17 cellular contexts compared by ENCODE assay signal in the genomic region with DNA sequence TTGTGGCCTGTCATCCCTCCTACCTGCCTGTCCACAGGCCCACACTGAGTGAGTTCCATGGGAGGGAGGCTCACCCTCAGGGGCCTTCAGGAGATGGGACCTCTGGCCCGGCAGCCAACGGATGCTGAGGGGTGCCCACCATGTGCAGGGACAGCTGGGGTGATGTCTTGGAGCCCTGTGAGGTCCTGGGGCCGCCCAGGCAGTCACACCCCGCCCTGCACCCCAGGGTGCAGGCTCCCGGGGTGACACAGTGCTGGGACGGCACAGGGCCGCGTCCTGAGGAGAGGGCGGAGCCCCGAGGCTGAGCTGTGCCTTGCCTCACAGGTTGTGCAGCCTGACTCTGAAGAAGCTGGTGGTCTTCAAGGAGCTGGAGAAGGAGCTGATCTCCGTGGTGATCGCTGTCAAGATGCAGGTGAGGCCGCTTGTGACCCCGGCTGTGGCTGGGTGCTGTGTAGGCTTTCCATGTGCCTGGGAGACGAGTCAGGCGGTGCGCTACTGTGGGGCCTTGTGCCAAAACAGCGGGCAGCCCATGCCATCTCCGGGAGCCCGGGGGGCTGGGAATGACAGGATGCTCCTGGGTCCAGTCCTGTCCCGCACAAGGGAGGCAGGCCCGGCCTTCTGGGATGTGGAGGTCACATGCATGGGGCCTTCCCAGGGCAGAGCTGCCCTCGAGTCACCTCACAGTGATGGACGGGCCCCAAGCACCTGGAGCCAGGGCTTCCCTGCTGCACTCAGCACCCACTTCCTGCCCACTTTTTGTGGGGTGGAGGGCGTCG. TPM values are rescaled to one million over a fixed set of nuclear protein-coding genes. Genes with fewer than 3 reads are reported as not detected.
DNase-seq lines count a peak whose midpoint lies in the region; ATAC-seq and TF ChIP-seq lines count a peak whose summit lies in the region.
"Had no signal": no experiment of that assay in that cellular context is flagged by ENCODE, and none has a peak within 500 bp of the region (broad histone marks: within the 10 kb centered on the region; RNA-seq: fewer than 3 reads in every experiment).

No MANE protein-coding gene starts in this region.

- TF ChIP-seq CTCF in DND-41 (IDR thresholded peaks at IDR 0.05; ENCODE audit: borderline replicate concordance, extremely low read depth, low read length, poor library complexity, severe bottlenecking) (no peak), RWPE1 (conservative IDR thresholded peaks at IDR 0.05; ENCODE audit: low read depth) (no peak), GM10266 (IDR thresholded peaks at IDR 0.05; ENCODE audit: control insufficient read depth, insufficient read depth, low read depth, missing control alignments) (no peak), osteoblast (IDR thresholded peaks at IDR 0.05; ENCODE audit: extremely low read depth, low read depth, low read length) (no peak)

- H4K20me1 ChIP-seq in DND-41 (ENCODE audit: insufficient read depth, low read length) (peaks cover 36% of the 10 kb centered on the region), osteoblast (ENCODE audit: insufficient read depth, low read length) (peaks cover 20% of the 10 kb centered on the region)

- ATAC-seq in DND-41 (ENCODE audit: insufficient read depth, low read depth) = peak; percentile 31; the same call in 2 of the 3 replicates
- peak; percentile 64 for ATAC-seq in esophagus mucosa
- no peak for ATAC-seq in activated CD8-positive, alpha-beta T cell treated with anti-CD3 and anti-CD28 coated beads, Interleukin-2, amount 10 ng/mL, durations not matched to agents 7 days and 5 days

- H3K4me3 ChIP-seq in DND-41 (ENCODE audit: low read depth in 1 of 2, low read length in 2 of 2) = no peak overlapping the region
- H3K4me3 ChIP-seq in osteoblast (ENCODE audit: insufficient read depth, low read length) = no peak overlapping the region

- H3K27ac ChIP-seq in DND-41 (ENCODE audit: low read length) = no peak overlapping the region
- H3K27ac ChIP-seq in RWPE1 = peak overlapping the region; percentile 6; the same call in 1 of the 2 replicates
- H3K27ac ChIP-seq in substantia nigra (ENCODE audit: low read depth, low read length, poor library complexity, severe bottlenecking) = peak overlapping the region; percentile 63
- no peak overlapping the region for H3K27ac ChIP-seq in osteoblast (ENCODE audit: low read depth, low read length)
- H3K27ac ChIP-seq: C4-2B had no signal

- peaks cover 3% of the 10 kb centered on the region for H3K36me3 Mint-ChIP-seq in activated CD8-positive, alpha-beta T cell treated with anti-CD3 and anti-CD28 coated beads, Interleukin-2, amount 10 ng/mL, durations not matched to agents 7 days and 5 days (ENCODE audit: low read depth)

- no peak overlapping the region for H3K4me2 ChIP-seq in DND-41 (ENCODE audit: insufficient read depth, low read length)
- no peak overlapping the region for H3K4me2 ChIP-seq in osteoblast (ENCODE audit: insufficient read depth, low read length)

- no peak overlapping the region for H3K4me3 Mint-ChIP-seq in activated CD8-positive, alpha-beta T cell treated with anti-CD3 and anti-CD28 coated beads, Interleukin-2, amount 10 ng/mL, durations not matched to agents 7 days and 5 days
- H3K4me3 Mint-ChIP-seq: B cell; CD4-positive, alpha-beta T cell had no signal

- POLR2A ChIA-PET in RWPE1 (lab: Yijun Ruan, JAX; ENCODE audit: low non-redundant PET) = no interaction called here
- POLR2A ChIA-PET in activated CD8-positive, alpha-beta T cell treated with anti-CD3 and anti-CD28 coated beads, Interleukin-2, amount 10 ng/mL, durations not matched to agents 7 days and 5 days (lab: Charles Lee) = no interaction called here

- H3K9me3 Mint-ChIP-seq in activated CD8-positive, alpha-beta T cell treated with anti-CD3 and anti-CD28 coated beads, Interleukin-2, amount 10 ng/mL, durations not matched to agents 7 days and 5 days (ENCODE audit: insufficient read depth) = no peaks in the 10 kb centered on the region
- H3K9me3 Mint-ChIP-seq: CD4-positive, alpha-beta T cell had no signal

- H3K9me3 ChIP-seq in DND-41 (ENCODE audit: insufficient read depth, low read length, severe bottlenecking) (no peaks in the 10 kb centered on the region), osteoblast (ENCODE audit: low read depth, low read length) (no peaks in the 10 kb centered on the region)
- H3K9me3 ChIP-seq: Caco-2 had no signal

- H3K27me3 ChIP-seq in DND-41 (ENCODE audit: insufficient read depth, low read length, poor library complexity) (no peaks in the 10 kb centered on the region), osteoblast (ENCODE audit: insufficient read depth, low read length) (no peaks in the 10 kb centered on the region)

- H3K27me3 Mint-ChIP-seq in activated CD8-positive, alpha-beta T cell treated with anti-CD3 and anti-CD28 coated beads, Interleukin-2, amount 10 ng/mL, durations not matched to agents 7 days and 5 days (ENCODE audit: low read depth) = no peaks in the 10 kb centered on the region
- H3K27me3 Mint-ChIP-seq: B cell; CD4-positive, alpha-beta T cell had no signal

- H3K9ac ChIP-seq in DND-41 (ENCODE audit: low read depth, low read length) = no peak overlapping the region

- H3K4me1 ChIP-seq in DND-41 (ENCODE audit: insufficient read depth, low read length) (no peaks in the 10 kb centered on the region), osteoblast (ENCODE audit: insufficient read depth, low read length) (peaks cover 2% of the 10 kb centered on the region)
- H3K4me1 ChIP-seq: Caco-2 had no signal

- no peak overlapping the region for H3K27ac Mint-ChIP-seq in activated CD8-positive, alpha-beta T cell treated with anti-CD3 and anti-CD28 coated beads, Interleukin-2, amount 10 ng/mL, durations not matched to agents 7 days and 5 days
- H3K27ac Mint-ChIP-seq: B cell; CD4-positive, alpha-beta T cell had no signal

- peaks cover 23% of the 10 kb centered on the region; the same call in 1 of the 2 replicates for H3K79me2 ChIP-seq in DND-41 (ENCODE audit: insufficient read depth, low read length)
- H3K79me2 ChIP-seq in osteoblast (ENCODE audit: insufficient read depth, low read length) = peaks cover 21% of the 10 kb centered on the region

- H3K4me1 Mint-ChIP-seq in activated CD8-positive, alpha-beta T cell treated with anti-CD3 and anti-CD28 coated beads, Interleukin-2, amount 10 ng/mL, durations not matched to agents 7 days and 5 days (ENCODE audit: low read depth) = peaks cover 3% of the 10 kb centered on the region

- peak; percentile 26 for DNase-seq in DND-41
- no peak for DNase-seq in RWPE1 (ENCODE audit: low spot score)
- DNase-seq in substantia nigra (lab: John Stamatoyannopoulos, UW) = no peak
- no peak for DNase-seq in GM10266 (ENCODE audit: extremely low spot score)
- no peak for DNase-seq in activated CD8-positive, alpha-beta T cell treated with anti-CD3 and anti-CD28 coated beads, Interleukin-2, amount 10 ng/mL, durations not matched to agents 7 days and 5 days
- no peak for DNase-seq in GDM1 (lab: John Stamatoyannopoulos, UW)
- no peak for DNase-seq in osteoblast (ENCODE audit: insufficient read length, low spot score, missing footprints)
- DNase-seq: Caco-2; CD4-positive, alpha-beta T cell; DMS79; HCEC 1CT; IMR-90; KBM-7 had no signal

- no peak overlapping the region for H2AFZ ChIP-seq in DND-41 (ENCODE audit: low read depth, low read length)
- H2AFZ ChIP-seq in osteoblast (ENCODE audit: low read length) = no peak overlapping the region

- CTCF ChIA-PET in RWPE1 (lab: Yijun Ruan, JAX) = interaction anchor here (0.5 kb wide), 1 partner anchor 67 kb away, joined by 3 read pairs; no protein-coding TSS in a partner anchor
- CTCF ChIA-PET in activated CD8-positive, alpha-beta T cell treated with anti-CD3 and anti-CD28 coated beads, Interleukin-2, amount 10 ng/mL, durations not matched to agents 7 days and 5 days (lab: Charles Lee) = no interaction called here

- peaks cover 8% of the 10 kb centered on the region for H3K36me3 ChIP-seq in DND-41 (ENCODE audit: insufficient read depth, low read length)
- no peaks in the 10 kb centered on the region for H3K36me3 ChIP-seq in osteoblast (ENCODE audit: insufficient read depth, low read length)

RNA-seq across cellular contexts. Expression of a gene that starts 33.8 kb away (rescaled TPM):
- total RNA-seq in esophagus mucosa (24.9 TPM), osteoblast (81.1 and 81.3 TPM in 2 replicates)
- total RNA-seq in activated CD8-positive, alpha-beta T cell treated with anti-CD3 and anti-CD28 coated beads, Interleukin-2, amount 10 ng/mL, durations not matched to agents 7 days and 5 days = 10 to 100 TPM; 32.9 to 38.5 TPM

RNA-seq across cellular contexts. Expression of a gene that starts 47.6 kb away (rescaled TPM):
- 11.7 TPM for total RNA-seq in esophagus mucosa
- total RNA-seq in activated CD8-positive, alpha-beta T cell treated with anti-CD3 and anti-CD28 coated beads, Interleukin-2, amount 10 ng/mL, durations not matched to agents 7 days and 5 days = 10 to 100 TPM; 42.1 to 44.7 TPM
- total RNA-seq in osteoblast = 33.6 and 34.4 TPM in 2 replicates

RNA-seq across cellular contexts. Expression of a gene that starts 50.0 kb away (rescaled TPM):
- total RNA-seq in esophagus mucosa (2.0 TPM), osteoblast (under 0.01 and 0.29 TPM in 2 replicates)
- 1 to 10 TPM; 1.9 to 2.4 TPM for total RNA-seq in activated CD8-positive, alpha-beta T cell treated with anti-CD3 and anti-CD28 coated beads, Interleukin-2, amount 10 ng/mL, durations not matched to agents 7 days and 5 days
- total RNA-seq: A172 had no signal

Comparison
In these comparisons a context has a peak if more than half of its experiments do, and no peak if none do; other contexts are left out.
1. H3K27ac ChIP-seq: peak in RWPE1 (single experiment) and substantia nigra (single experiment); none in DND-41 (single experiment) and osteoblast (single experiment).